9 cellular contexts compared by ENCODE assay signal in the genomic region with DNA sequence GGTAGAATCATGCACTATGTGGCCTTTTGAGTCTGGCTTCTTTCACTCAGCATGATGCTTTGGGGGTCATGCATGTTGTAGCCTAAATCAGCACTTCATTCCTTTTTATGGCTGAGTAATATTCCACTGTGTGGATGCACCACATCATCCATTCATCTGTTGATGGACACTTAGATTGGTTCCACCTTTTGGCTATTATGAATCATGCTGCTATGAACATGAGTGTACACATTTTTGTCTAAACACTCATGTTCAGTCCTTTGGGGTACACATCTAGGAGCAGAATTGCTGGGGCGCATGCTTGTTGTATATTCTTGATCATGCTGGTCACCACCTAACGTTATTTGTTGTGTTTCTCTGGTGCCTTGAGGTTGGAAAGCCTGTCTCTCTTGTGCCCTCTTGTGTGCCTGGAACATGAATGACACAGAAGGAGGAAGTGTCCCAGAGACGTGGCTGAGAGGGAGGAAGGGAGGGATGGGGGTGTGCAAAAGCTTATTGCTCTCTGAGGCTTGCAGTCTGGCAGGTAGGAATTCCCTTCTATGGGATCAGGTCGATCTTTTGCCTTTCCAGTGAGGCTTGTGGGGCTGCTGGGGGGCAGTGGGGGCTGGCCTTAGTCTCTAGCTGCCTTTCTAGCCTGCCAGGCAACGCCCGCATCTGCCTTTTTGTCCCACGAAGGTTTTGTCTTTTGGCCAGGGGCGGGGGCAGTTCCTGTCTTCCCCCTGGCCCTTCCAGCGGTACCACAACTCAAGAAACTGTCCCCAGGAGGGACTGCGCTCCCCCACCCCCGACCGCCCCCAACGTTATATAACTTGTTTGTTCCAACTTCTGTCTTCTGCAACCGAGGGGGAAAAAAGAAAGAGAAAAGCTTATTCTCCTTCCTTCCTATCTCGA. TPM values are rescaled to one million over a fixed set of nuclear protein-coding genes. Genes with fewer than 3 reads are reported as not detected.
DNase-seq lines count a peak whose midpoint lies in the region; ATAC-seq, FAIRE-seq and TF ChIP-seq lines count a peak whose summit lies in the region.
"Had no signal": no experiment of that assay in that cellular context is flagged by ENCODE, and none has a peak within 500 bp of the region (broad histone marks: within the 10 kb centered on the region; RNA-seq: fewer than 3 reads in every experiment).

No MANE protein-coding gene starts in this region.

- DNase-seq in C1 segment of cervical spinal cord (lab: John Stamatoyannopoulos, UW) (peak in 8 of 14 donors; percentile 20 to 72 (median 50)), RWPE1 (ENCODE audit: low spot score) (no peak), keratinocyte (ENCODE audit: low read depth, low spot score) (no peak), epidermal melanocyte (ENCODE audit: insufficient read length, low spot score) (no peak)
- no peak for DNase-seq in activated naive CD4-positive, alpha-beta T cell treated with anti-CD3 and anti-CD28 coated beads for 36 hours
- DNase-seq: activated CD4-positive, alpha-beta T cell treated with anti-CD3 and anti-CD28 coated beads for 4 hours had no signal

- H3K27me3 Mint-ChIP-seq in activated naive CD4-positive, alpha-beta T cell treated with anti-CD3 and anti-CD28 coated beads for 36 hours (ENCODE audit: low read depth), result no peaks in the 10 kb centered on the region

- H3K9me3 Mint-ChIP-seq in activated naive CD4-positive, alpha-beta T cell treated with anti-CD3 and anti-CD28 coated beads for 36 hours, result no peaks in the 10 kb centered on the region

- TF ChIP-seq CTCF in RWPE1 (conservative IDR thresholded peaks at IDR 0.05; ENCODE audit: low read depth), result no peak
- no peak for TF ChIP-seq CTCF in keratinocyte (optimal IDR thresholded peaks at IDR 0.05 in 1 of 3, IDR thresholded peaks at IDR 0.05 in 1 of 3, conservative IDR thresholded peaks at IDR 0.05 in 1 of 3; ENCODE audit: extremely low read depth in 1 of 3, insufficient read depth in 2 of 3, low read length in 3 of 3)

- no peak overlapping the region for H3K4me3 ChIP-seq in keratinocyte (ENCODE audit: control insufficient read depth in 2 of 3, extremely low read depth in 1 of 3, insufficient read depth in 2 of 3, low read depth in 1 of 3, low read length in 3 of 3)
- H3K4me3 ChIP-seq: vagina had no signal

- H3K9me1 ChIP-seq in keratinocyte (ENCODE audit: control insufficient read depth, extremely low read depth, insufficient read depth, low read length), result no peaks in the 10 kb centered on the region

- H3K4me3 Mint-ChIP-seq in activated naive CD4-positive, alpha-beta T cell treated with anti-CD3 and anti-CD28 coated beads for 36 hours, result no peak overlapping the region

- H3K4me2 ChIP-seq in keratinocyte (ENCODE audit: control insufficient read depth, extremely low read depth, insufficient read depth, low read depth, low read length), result no peak overlapping the region

- H3K79me2 ChIP-seq in keratinocyte (ENCODE audit: control insufficient read depth, insufficient read depth, low read length), result no peaks in the 10 kb centered on the region

- no peaks in the 10 kb centered on the region for H3K4me1 ChIP-seq in keratinocyte (ENCODE audit: control insufficient read depth, extremely low read depth, insufficient read depth, low read length)

- dilution Hi-C loops in keratinocyte (cut with MboI; ENCODE audit: extremely low pct_ligation_motif_present, low sequenced_read_pairs), result no loop called here

- peaks cover 4% of the 10 kb centered on the region for H3K9me3 ChIP-seq in keratinocyte (ENCODE audit: control insufficient read depth, low read depth, low read length)
- H3K9me3 ChIP-seq: vagina had no signal

- CTCF ChIA-PET in RWPE1 (lab: Yijun Ruan, JAX), result interaction anchor here (0.6 kb wide), 1 partner anchor 61 kb away, joined by 3 read pairs; no protein-coding TSS in a partner anchor
- CTCF ChIA-PET in activated naive CD4-positive, alpha-beta T cell treated with anti-CD3 and anti-CD28 coated beads for 36 hours (lab: Charles Lee), result no interaction called here

- no peak overlapping the region for H3K9ac ChIP-seq in keratinocyte (ENCODE audit: control insufficient read depth, extremely low read depth, insufficient read depth, low read length)

- no peak for ATAC-seq in HG03196 (IDR thresholded peaks at IDR 0.05; ENCODE audit: unreplicated experiment)

- POLR2A ChIA-PET in RWPE1 (lab: Yijun Ruan, JAX; ENCODE audit: low non-redundant PET), result no interaction called here

- no peaks in the 10 kb centered on the region for H4K20me1 ChIP-seq in keratinocyte (ENCODE audit: control insufficient read depth, extremely low read depth, insufficient read depth, low read length)

- peak; percentile 43 for FAIRE-seq in keratinocyte (lab: Jason Lieb, UNC)
- FAIRE-seq: endometrium had no signal

- H3K27me3 ChIP-seq in keratinocyte (ENCODE audit: control insufficient read depth, extremely low read depth, insufficient read depth, low read length), result no peaks in the 10 kb centered on the region
- H3K27me3 ChIP-seq: vagina had no signal

- peaks cover 23% of the 10 kb centered on the region for H3K4me1 Mint-ChIP-seq in activated naive CD4-positive, alpha-beta T cell treated with anti-CD3 and anti-CD28 coated beads for 36 hours (ENCODE audit: low read depth)

- 0 out of 2 replicates have a peak overlapping the region, but pooled peaks have one; percentile 0 for H3K27ac ChIP-seq in RWPE1
- H3K27ac ChIP-seq in keratinocyte (ENCODE audit: control insufficient read depth, insufficient read depth, low read length), result no peak overlapping the region
- H3K27ac ChIP-seq: vagina had no signal

- intact Hi-C loops in activated naive CD4-positive, alpha-beta T cell treated with anti-CD3 and anti-CD28 coated beads for 36 hours (cut with micrococcal nuclease), result no loop called here

- no peaks in the 10 kb centered on the region for H3K36me3 ChIP-seq in keratinocyte (ENCODE audit: control insufficient read depth in 2 of 2, extremely low read depth in 1 of 2, insufficient read depth in 2 of 2, low read length in 2 of 2)
- H3K36me3 ChIP-seq: vagina had no signal

- H3K36me3 Mint-ChIP-seq in activated naive CD4-positive, alpha-beta T cell treated with anti-CD3 and anti-CD28 coated beads for 36 hours (ENCODE audit: low read depth), result no peaks in the 10 kb centered on the region

- H3K27ac Mint-ChIP-seq in activated naive CD4-positive, alpha-beta T cell treated with anti-CD3 and anti-CD28 coated beads for 36 hours, result no peak overlapping the region

- no peak overlapping the region for H2AFZ ChIP-seq in keratinocyte (ENCODE audit: control insufficient read depth, low read length)

RNA-seq across cellular contexts. Expression of gene KLHL26, which starts 7.6 kb away (rescaled TPM):
- 0.68 to 2.0 TPM (median 1.3 TPM) in 3 replicates for polyA plus RNA-seq in keratinocyte
- polyA plus RNA-seq in keratinocyte (2011; ENCODE audit: low read depth), result 2.0 TPM
- polyA plus RNA-seq in keratinocyte (2011; cell fraction: cytosol; rRNA removed), result 0.96 and 2.0 TPM in 2 replicates
- polyA plus RNA-seq in keratinocyte (2011; cell fraction: nucleus; rRNA removed), result 2.1 and 2.7 TPM in 2 replicates
- 2.4 and 3.0 TPM in 2 replicates for polyA plus RNA-seq in keratinocyte (2012; ENCODE audit: low replicate concordance)
- polyA minus RNA-seq in keratinocyte, result 0.83 to 3.1 TPM (median 2.3 TPM) in 3 replicates
- polyA minus RNA-seq in keratinocyte (2011; cell fraction: cytosol; rRNA and poly(A)+ RNA removed), result 13.0 TPM
- polyA minus RNA-seq in keratinocyte (2011; cell fraction: nucleus; rRNA and poly(A)+ RNA removed), result 2.3 and 9.3 TPM in 2 replicates
- 10 to 100 TPM in 1 of 2 experiments, 1 to 10 TPM in 1; 8.9 to 12.0 TPM for total RNA-seq in activated naive CD4-positive, alpha-beta T cell treated with anti-CD3 and anti-CD28 coated beads for 36 hours

RNA-seq across cellular contexts. Expression of gene TMEM59L, which starts 31.7 kb away (rescaled TPM):
- polyA plus RNA-seq in keratinocyte, result 0.06 to 0.19 TPM in 2 of 3 replicates, not detected in the other
- polyA plus RNA-seq in keratinocyte (2011; ENCODE audit: low read depth), result 0.22 TPM
- polyA plus RNA-seq in keratinocyte (2011; cell fraction: cytosol; rRNA removed), result not detected in 2 replicates
- polyA plus RNA-seq in keratinocyte (2011; cell fraction: nucleus; rRNA removed), result 0.25 and 0.57 TPM in 2 replicates
- polyA plus RNA-seq in keratinocyte (2012; ENCODE audit: low replicate concordance), result 0.28 and 0.41 TPM in 2 replicates
- not detected in 3 replicates for polyA minus RNA-seq in keratinocyte
- polyA minus RNA-seq in keratinocyte (2011; cell fraction: cytosol; rRNA and poly(A)+ RNA removed), result not detected
- polyA minus RNA-seq in keratinocyte (2011; cell fraction: nucleus; rRNA and poly(A)+ RNA removed), result not detected in 2 replicates
- total RNA-seq in activated naive CD4-positive, alpha-beta T cell treated with anti-CD3 and anti-CD28 coated beads for 36 hours, result under 1 TPM; 0.21 to 0.40 TPM

RNA-seq across cellular contexts. Expression of gene CRLF1, which starts 37.8 kb away (rescaled TPM):
- 0.20 to 1.5 TPM (median 0.98 TPM) in 3 replicates for polyA plus RNA-seq in keratinocyte
- polyA plus RNA-seq in keratinocyte (2011; ENCODE audit: low read depth), result 0.59 TPM
- polyA plus RNA-seq in keratinocyte (2011; cell fraction: cytosol; rRNA removed), result 0.63 and 3.2 TPM in 2 replicates
- polyA plus RNA-seq in keratinocyte (2011; cell fraction: nucleus; rRNA removed), result 4.6 and 5.5 TPM in 2 replicates
- polyA plus RNA-seq in keratinocyte (2012; ENCODE audit: low replicate concordance), result 4.7 and 7.5 TPM in 2 replicates
- polyA minus RNA-seq in keratinocyte, result 1.2 TPM in 1 of 3 replicates, not detected in the others
- polyA minus RNA-seq in keratinocyte (2011; cell fraction: cytosol; rRNA and poly(A)+ RNA removed), result 9.6 TPM
- 2.4 and 2.6 TPM in 2 replicates for polyA minus RNA-seq in keratinocyte (2011; cell fraction: nucleus; rRNA and poly(A)+ RNA removed)
- total RNA-seq in activated naive CD4-positive, alpha-beta T cell treated with anti-CD3 and anti-CD28 coated beads for 36 hours, result not detected

RNA-seq across cellular contexts. Expression of gene CRTC1, which starts 39.1 kb away (rescaled TPM):
- 0.54 to 2.4 TPM (median 1.0 TPM) in 3 replicates for polyA plus RNA-seq in keratinocyte
- 1.6 TPM for polyA plus RNA-seq in keratinocyte (2011; ENCODE audit: low read depth)
- polyA plus RNA-seq in keratinocyte (2011; cell fraction: cytosol; rRNA removed), result 0.77 and 2.6 TPM in 2 replicates
- 5.1 and 8.8 TPM in 2 replicates for polyA plus RNA-seq in keratinocyte (2011; cell fraction: nucleus; rRNA removed)
- polyA plus RNA-seq in keratinocyte (2012; ENCODE audit: low replicate concordance), result 2.5 and 10.2 TPM in 2 replicates
- polyA minus RNA-seq in keratinocyte, result 0.54 to 7.5 TPM (median 0.86 TPM) in 3 replicates
- 5.0 TPM for polyA minus RNA-seq in keratinocyte (2011; cell fraction: cytosol; rRNA and poly(A)+ RNA removed)
- polyA minus RNA-seq in keratinocyte (2011; cell fraction: nucleus; rRNA and poly(A)+ RNA removed), result 3.2 and 3.5 TPM in 2 replicates
- 1 to 10 TPM; 4.0 to 4.2 TPM for total RNA-seq in activated naive CD4-positive, alpha-beta T cell treated with anti-CD3 and anti-CD28 coated beads for 36 hours

RNA-seq across cellular contexts. Expression of gene REX1BD, which starts 55.8 kb away (rescaled TPM):
- 29.5 to 36.9 TPM (median 31.9 TPM) in 3 replicates for polyA plus RNA-seq in keratinocyte
- 10.8 TPM for polyA plus RNA-seq in keratinocyte (2011; ENCODE audit: low read depth)
- polyA plus RNA-seq in keratinocyte (2011; cell fraction: cytosol; rRNA removed), result 5.6 and 30.0 TPM in 2 replicates
- 49.9 and 53.2 TPM in 2 replicates for polyA plus RNA-seq in keratinocyte (2011; cell fraction: nucleus; rRNA removed)
- 23.0 and 72.1 TPM in 2 replicates for polyA plus RNA-seq in keratinocyte (2012; ENCODE audit: low replicate concordance)
- polyA minus RNA-seq in keratinocyte, result 1.7 to 4.6 TPM (median 2.8 TPM) in 3 replicates
- 23.8 TPM for polyA minus RNA-seq in keratinocyte (2011; cell fraction: cytosol; rRNA and poly(A)+ RNA removed)
- polyA minus RNA-seq in keratinocyte (2011; cell fraction: nucleus; rRNA and poly(A)+ RNA removed), result 5.7 and 6.3 TPM in 2 replicates
- total RNA-seq in activated naive CD4-positive, alpha-beta T cell treated with anti-CD3 and anti-CD28 coated beads for 36 hours, result 10 to 100 TPM; 62.9 to 68.5 TPM

Comparison
In these comparisons a context has a peak if more than half of its experiments do, and no peak if none do; other contexts are left out.
1. DNase-seq: peak in C1 segment of cervical spinal cord (8 of 14); none in RWPE1 (single experiment), keratinocyte (single experiment), epidermal melanocyte (single experiment) and activated naive CD4-positive, alpha-beta T cell treated with anti-CD3 and anti-CD28 coated beads for 36 hours (single experiment).